ENCODE assay signal across 12 cellular contexts in the genomic region with DNA sequence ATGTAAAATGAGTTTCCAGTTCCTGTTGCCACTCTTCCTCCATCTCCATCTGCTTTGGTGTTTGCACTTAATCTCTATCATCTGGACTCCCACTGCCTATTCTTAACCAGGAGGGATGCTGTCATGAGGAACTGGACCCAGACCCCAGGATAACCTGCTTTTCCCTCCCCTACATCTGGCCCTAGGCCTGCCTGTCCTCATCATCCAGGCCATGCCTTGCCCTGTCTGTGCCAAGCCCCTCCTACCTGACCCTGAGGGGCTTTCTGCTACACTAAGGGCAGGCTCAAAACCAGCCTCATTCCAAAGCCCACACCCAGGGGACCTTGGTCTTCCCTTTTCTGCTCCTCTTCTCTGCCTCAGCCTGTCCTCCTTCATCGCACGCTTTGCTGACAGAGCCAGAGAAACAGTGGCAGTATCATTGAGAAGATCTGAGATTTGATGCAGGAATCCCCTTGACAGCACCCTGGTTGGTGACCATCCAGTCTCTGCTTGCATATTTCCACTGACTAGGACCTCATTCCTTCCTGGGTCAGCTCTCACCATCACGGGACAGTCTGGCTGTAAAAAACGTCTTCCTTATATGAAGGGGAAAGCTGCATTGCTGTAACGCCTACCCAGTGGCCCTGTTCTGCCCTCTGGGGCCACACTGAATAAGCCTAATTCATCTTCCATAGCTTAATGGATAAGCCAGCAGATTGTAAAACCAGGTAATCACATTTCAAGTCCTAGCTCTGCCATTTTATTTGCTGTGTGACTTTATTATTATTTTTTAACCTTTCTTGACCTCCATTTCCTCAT. TPM values are rescaled to one million over a fixed set of nuclear protein-coding genes. Genes with fewer than 3 reads are reported as not detected.
DNase-seq lines count a peak whose midpoint lies in the region; ATAC-seq and TF ChIP-seq lines count a peak whose summit lies in the region.
"Had no signal": no experiment of that assay in that cellular context is flagged by ENCODE, and none has a peak within 500 bp of the region (broad histone marks: within the 10 kb centered on the region; RNA-seq: fewer than 3 reads in every experiment).

No MANE protein-coding gene starts in this region.

- no peak overlapping the region for H3K27ac Mint-ChIP-seq in T-helper 2 cell treated with Interferon-gamma antibody and Interleukin-4, amounts not matched to agents 5 μg/mL and 100 μg/mL, for 36 hours
- H3K27ac Mint-ChIP-seq: HFFc6 had no signal

- no peaks in the 10 kb centered on the region for H3K27me3 Mint-ChIP-seq in T-helper 2 cell treated with Interferon-gamma antibody and Interleukin-4, amounts not matched to agents 5 μg/mL and 100 μg/mL, for 36 hours (ENCODE audit: low read depth)

- H3K27ac ChIP-seq in ascending aorta (peak overlapping the region; percentile 85 to 92), lower lobe of right lung (peak overlapping the region; percentile 82), suprapubic skin (peak overlapping the region; percentile 64)

- H3K4me3 Mint-ChIP-seq in T-helper 2 cell treated with Interferon-gamma antibody and Interleukin-4, amounts not matched to agents 5 μg/mL and 100 μg/mL, for 36 hours: no peak overlapping the region
- H3K4me3 Mint-ChIP-seq: HFFc6 had no signal

- peaks cover 36 to 70% of the 10 kb centered on the region in 2 donors for H3K4me1 ChIP-seq in ascending aorta
- peaks cover 93% of the 10 kb centered on the region for H3K4me1 ChIP-seq in lower lobe of right lung
- peaks cover 82% of the 10 kb centered on the region for H3K4me1 ChIP-seq in suprapubic skin

- no peak for ATAC-seq in lower lobe of right lung
- no peak for ATAC-seq in HG02759 (IDR thresholded peaks at IDR 0.05; ENCODE audit: unreplicated experiment)
- ATAC-seq in HG02678 (IDR thresholded peaks at IDR 0.05; ENCODE audit: unreplicated experiment): no peak

- H3K36me3 Mint-ChIP-seq in T-helper 2 cell treated with Interferon-gamma antibody and Interleukin-4, amounts not matched to agents 5 μg/mL and 100 μg/mL, for 36 hours (ENCODE audit: low read depth): no peaks in the 10 kb centered on the region

- no peak for TF ChIP-seq EP300 in suprapubic skin (IDR thresholded peaks at IDR 0.05)

- H3K4me3 ChIP-seq in ascending aorta: no peak overlapping the region
- H3K4me3 ChIP-seq in lower lobe of right lung: no peak overlapping the region
- H3K4me3 ChIP-seq in suprapubic skin: no peak overlapping the region

- H3K36me3 ChIP-seq in ascending aorta (peaks cover 0 to 8% of the 10 kb centered on the region in 2 donors), lower lobe of right lung (peaks cover 32% of the 10 kb centered on the region), suprapubic skin (no peaks in the 10 kb centered on the region)

- intact Hi-C loops in ascending aorta (cut with DNase I) (loop anchor here (2.0 to 10.0 kb wide), 4 partner anchors 13 to 1151 kb away; partner anchors contain the start of genes PFKFB2 and YOD1), lower lobe of right lung (cut with DNase I) (no loop called here)

- H3K9me3 ChIP-seq in ascending aorta: no peaks in the 10 kb centered on the region
- H3K9me3 ChIP-seq in lower lobe of right lung: no peaks in the 10 kb centered on the region
- no peaks in the 10 kb centered on the region for H3K9me3 ChIP-seq in suprapubic skin

- TF ChIP-seq POLR2A in suprapubic skin (IDR thresholded peaks at IDR 0.05): no peak

- H3K27me3 ChIP-seq in ascending aorta (no peaks in the 10 kb centered on the region), lower lobe of right lung (ENCODE audit: low read depth) (no peaks in the 10 kb centered on the region), suprapubic skin (no peaks in the 10 kb centered on the region)

- TF ChIP-seq CTCF in ascending aorta (IDR thresholded peaks at IDR 0.05) (no peak), lower lobe of right lung (IDR thresholded peaks at IDR 0.05) (no peak), suprapubic skin (IDR thresholded peaks at IDR 0.05) (no peak)

- peak; percentile 32 for DNase-seq in ELF-1 (ENCODE audit: low read depth, low spot score)
- no peak for DNase-seq in ascending aorta (ENCODE audit: low spot score in 2 of 2)
- no peak for DNase-seq in lower lobe of right lung
- no peak for DNase-seq in suprapubic skin (ENCODE audit: low spot score in 2 of 2)
- no peak for DNase-seq in T-helper 2 cell treated with Interferon-gamma antibody and Interleukin-4, amounts not matched to agents 5 μg/mL and 100 μg/mL, for 36 hours (ENCODE audit: low spot score)
- DNase-seq: activated gamma-delta T cell treated with Interleukin-2 at 50 U/mL for 16 hours, HFFc6, islet precursor cell, NCI-H446, SIG-M5 had no signal

- no peaks in the 10 kb centered on the region for H3K9me3 Mint-ChIP-seq in T-helper 2 cell treated with Interferon-gamma antibody and Interleukin-4, amounts not matched to agents 5 μg/mL and 100 μg/mL, for 36 hours
- H3K9me3 Mint-ChIP-seq: HFFc6 had no signal

- WGBS in suprapubic skin: 88% methylated on average over 5 of the region's 5 CpGs

- no peaks in the 10 kb centered on the region for H3K4me1 Mint-ChIP-seq in T-helper 2 cell treated with Interferon-gamma antibody and Interleukin-4, amounts not matched to agents 5 μg/mL and 100 μg/mL, for 36 hours (ENCODE audit: low read depth)

RNA-seq across cellular contexts. Expression of gene PLXNA2, which starts 38.8 kb away (rescaled TPM):
- total RNA-seq in ascending aorta: 33.0 TPM
- total RNA-seq in lower lobe of right lung: 83.9 TPM
- total RNA-seq in suprapubic skin: 10 to 100 TPM; 35.3 to 53.9 (median 45.7) TPM
